Comparison of ENCODE assay signal across 1 cellular context in the genomic region with DNA sequence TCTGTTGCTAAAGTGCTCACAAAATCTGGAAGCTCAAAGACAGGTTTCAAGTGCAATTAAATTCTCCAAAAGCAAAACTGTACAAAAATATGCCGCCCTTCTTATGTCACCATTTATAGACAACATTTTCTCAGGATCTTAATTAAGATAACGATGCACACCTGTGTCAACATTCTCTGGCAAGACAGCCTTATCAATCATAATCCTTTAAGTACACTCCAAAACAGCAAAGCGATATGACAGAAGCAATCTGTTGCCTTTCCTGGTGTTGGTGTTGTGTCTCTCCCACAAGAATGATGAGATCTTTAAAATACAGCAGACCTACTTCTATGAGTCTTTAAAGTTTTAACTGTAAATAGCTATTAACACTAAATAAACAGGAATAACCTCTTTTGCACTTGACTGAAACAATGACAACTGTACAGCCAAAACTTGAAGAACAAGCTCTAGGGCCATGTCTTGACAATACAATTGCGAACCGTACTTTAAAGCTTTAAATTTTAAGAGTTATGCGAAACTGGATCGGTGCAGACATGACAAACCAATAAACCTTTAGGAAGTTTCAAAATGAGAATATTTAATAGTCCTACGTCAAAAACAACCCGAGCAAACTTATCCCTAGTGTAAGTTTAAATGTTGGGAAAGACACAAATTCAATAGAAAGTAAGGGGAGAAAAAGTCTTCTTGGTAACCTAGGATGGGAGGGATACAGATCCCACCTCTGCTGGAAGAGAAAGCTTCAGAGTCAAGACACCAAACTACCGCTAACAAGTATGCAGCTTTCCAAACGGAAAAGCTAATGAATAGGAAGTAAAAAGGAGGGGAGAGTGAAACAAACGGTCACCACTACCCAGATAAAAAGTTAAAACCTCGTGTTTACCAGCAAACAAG.
TF ChIP-seq lines count a peak whose summit lies in the region.

No MANE protein-coding gene starts in this region.

TF ChIP-seq in H1, 55 proteins besides CTCF, POLR2A, EP300 and RAD21:
- TF ChIP-seq EZH2 (IDR thresholded peaks at IDR 0.05; ENCODE audit: low read depth, low read length, severe bottlenecking) (peak; percentile 62), CBX5 (IDR thresholded peaks at IDR 0.05; ENCODE audit: low read depth, low read length) (no peak)
